Comparison of ENCODE assay signal across 2 cellular contexts in genomic region chr12:72024613-72025012, GRCh38.
A peak's percentile ranks its signal among the peaks of the same experiment; 100 is the strongest.
TF ChIP-seq lines count a peak whose summit lies in the region.

No MANE protein-coding gene starts in this region.

TF ChIP-seq in Ishikawa, 13 proteins besides CTCF, POLR2A, EP300 and RAD21:
- TF ChIP-seq REST (IDR thresholded peaks at IDR 0.05; ENCODE audit: low read depth) (no peak; the same call in 1 of the 2 replicates), NFIC (IDR thresholded peaks at IDR 0.05) (peak; percentile 100), TCF12 (IDR thresholded peaks at IDR 0.05; ENCODE audit: low read depth) (peak; percentile 100), MAX (IDR thresholded peaks at IDR 0.05) (peak; percentile 81), FOXM1 (IDR thresholded peaks at IDR 0.05; ENCODE audit: borderline replicate concordance, low read depth) (peak; percentile 100), USF1 (IDR thresholded peaks at IDR 0.05) (0 out of 2 replicates have a peak, but pooled peaks have one; percentile 25), YY1 (IDR thresholded peaks at IDR 0.05; ENCODE audit: low read depth) (peak; percentile 70; the same call in 1 of the 2 replicates), ZBTB7A (IDR thresholded peaks at IDR 0.05; ENCODE audit: low read depth) (no peak), TAF1 (IDR thresholded peaks at IDR 0.05; ENCODE audit: low read depth) (no peak), CEBPB (IDR thresholded peaks at IDR 0.05) (peak; percentile 96), EGR1 (IDR thresholded peaks at IDR 0.05) (peak; percentile 55; the same call in 1 of the 2 replicates), TEAD4 (IDR thresholded peaks at IDR 0.05) (peak; percentile 100), CREB1 (IDR thresholded peaks at IDR 0.05; ENCODE audit: low read depth) (peak; percentile 38)

TF ChIP-seq in K562, 482 proteins besides CTCF, POLR2A, EP300 and RAD21 (continued from another document):
- TF ChIP-seq FOXA3 (CRISPR knock-in tag; conservative IDR thresholded peaks at IDR 0.05 in 1 of 2, IDR thresholded peaks at IDR 0.05 in 1 of 2) (no peak), SREBF2 (CRISPR knock-in tag; IDR thresholded peaks at IDR 0.05) (no peak), KLF6 (CRISPR knock-in tag; IDR thresholded peaks at IDR 0.05; ENCODE audit: borderline replicate concordance) (no peak), TSHZ1 (CRISPR knock-in tag; IDR thresholded peaks at IDR 0.05) (no peak), ZNF507 (tag; conservative IDR thresholded peaks at IDR 0.05) (no peak), ZBTB26 (CRISPR knock-in tag; IDR thresholded peaks at IDR 0.05) (no peak)
